Comparison of ENCODE assay signal across 26 cellular contexts in the genomic region with DNA sequence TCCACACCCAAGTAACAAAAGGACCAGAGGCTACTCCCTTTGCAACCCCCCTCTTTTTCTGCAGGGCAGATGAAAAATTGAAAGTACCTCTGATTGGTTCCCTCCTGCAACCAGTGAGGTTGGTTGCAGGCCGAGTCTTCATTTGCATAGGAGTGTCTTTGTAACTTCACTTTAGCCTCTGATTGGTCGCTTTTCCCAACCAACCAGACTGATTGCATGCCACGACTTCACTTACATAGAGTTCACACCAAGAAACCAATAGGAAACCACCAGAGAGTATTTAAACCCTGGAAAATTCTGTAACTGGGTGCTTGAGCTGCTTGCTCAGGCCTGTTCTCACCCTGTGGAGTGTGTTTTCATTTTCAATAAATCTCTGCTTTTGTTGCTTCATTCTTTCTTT.
"Had no signal": no experiment of that assay in that cellular context is flagged by ENCODE, and none has a peak within 500 bp of the region (broad histone marks: within the 10 kb centered on the region; RNA-seq: fewer than 3 reads in every experiment).

No MANE protein-coding gene starts in this region.

- ATAC-seq: foreskin keratinocyte; gastroesophageal sphincter; heart left ventricle; left lung; mucosa of descending colon; natural killer cell treated with Interleukin-12 subunit alpha and Interleukin-12 subunit beta and Interleukin-15 and Interleukin-18, amount 100 ng/mL, for 72 hours; stimulated activated effector memory CD8-positive, alpha-beta T cell treated with anti-CD3 and anti-CD28 coated beads, Interleukin-12 subunit alpha, Interleukin-12 subunit beta, amount 100 ng/mL, for 72 hours had no signal

- DNase-seq: dermis blood vessel endothelial cell; effector memory CD4-positive, alpha-beta T cell; foreskin keratinocyte; heart left ventricle; kidney; left lung; mesenchymal stem cell; mucosa of descending colon; naive B cell; nucleus accumbens; sigmoid colon; stimulated activated CD4-positive, alpha-beta T cell treated with anti-CD3 and anti-CD28 coated beads, Interleukin-2, amount 100 ng/mL, for 24 hours; stimulated activated CD4-positive, alpha-beta T cell treated with anti-CD3 and anti-CD28 coated beads, Interleukin-4, amount 100 ng/mL, for 24 hours; stimulated activated naive CD4-positive, alpha-beta T cell treated with Interleukin-2 at 50 U/mL for 16 hours; stomach; thyroid gland; trophoblast cell had no signal

- H3K4me3 ChIP-seq: esophagus muscularis mucosa, gastroesophageal sphincter, heart left ventricle, hepatocyte, left lung, mucosa of descending colon, neural progenitor cell, prostate gland, right atrium auricular region, sigmoid colon, stomach, thyroid gland, vagina had no signal
